7 cellular contexts compared by ENCODE assay signal in genomic region chr11:115654792-115655191, GRCh38.
"Had no signal": no experiment of that assay in that cellular context is flagged by ENCODE, and none has a peak within 500 bp of the region (broad histone marks: within the 10 kb centered on the region; RNA-seq: fewer than 3 reads in every experiment).

No MANE protein-coding gene starts in this region.

- H3K27ac ChIP-seq: HL-60, KMS-11 had no signal

- ATAC-seq: HepG2, K562 had no signal

- H3K4me2 ChIP-seq: KMS-11 had no signal

- DNase-seq: IMR-90, KBM-7, KG1 had no signal

- H3K4me3 ChIP-seq: K562 had no signal
